ENCODE assay signal across 32 cellular contexts in genomic region chr19:18060472-18060871, GRCh38. TPM values are rescaled to one million over a fixed set of nuclear protein-coding genes. Genes with fewer than 3 reads are reported as not detected.
DNase-seq lines count a peak whose midpoint lies in the region; ATAC-seq and TF ChIP-seq lines count a peak whose summit lies in the region.
"Had no signal": no experiment of that assay in that cellular context is flagged by ENCODE, and none has a peak within 500 bp of the region (broad histone marks: within the 10 kb centered on the region; RNA-seq: fewer than 3 reads in every experiment).

No MANE protein-coding gene starts in this region.

- H3K9ac ChIP-seq in neuronal stem cell (ENCODE audit: low read depth, low read length, poor library complexity): no peak overlapping the region

- H4K8ac ChIP-seq in neuronal stem cell (ENCODE audit: low read depth, low read length): no peak overlapping the region

- no peak overlapping the region for H3K4ac ChIP-seq in neuronal stem cell (ENCODE audit: low read length)

- no peak overlapping the region for H3K23ac ChIP-seq in neuronal stem cell (ENCODE audit: low read depth, low read length, poor library complexity)

- H2BK12ac ChIP-seq in neuronal stem cell (ENCODE audit: low read length): no peak overlapping the region

- no CpG with 5 or more reads among the region's 6 CpGs for WGBS in neuronal stem cell (ENCODE audit: extremely low coverage in 2 of 2, insufficient read length in 2 of 2, insufficient replicate concordance in 1 of 2), 2 donors

- H2BK15ac ChIP-seq in neuronal stem cell (ENCODE audit: low read length): no peak overlapping the region

- peak overlapping the region; percentile 6 for H2AFZ ChIP-seq in neuronal stem cell (ENCODE audit: low read length)

- H3K27ac ChIP-seq in WERI-Rb-1 (no peak overlapping the region), neuronal stem cell (replicated peaks; ENCODE audit: low read length) (no peak overlapping the region)
- H3K27ac ChIP-seq: epithelial cell of prostate, pancreas, RWPE1, thoracic aorta had no signal

- H3K79me1 ChIP-seq in neuronal stem cell (ENCODE audit: low read depth, low read length): no peaks in the 10 kb centered on the region

- no peak overlapping the region for H2BK5ac ChIP-seq in neuronal stem cell (ENCODE audit: low read length)

- no peak overlapping the region for H4K91ac ChIP-seq in neuronal stem cell (ENCODE audit: low read depth, low read length, poor library complexity)

- no peak overlapping the region for H2AK5ac ChIP-seq in neuronal stem cell (ENCODE audit: low read depth, low read length)

- no peak overlapping the region for H3K14ac ChIP-seq in neuronal stem cell (ENCODE audit: low read length)

- H3K9me3 ChIP-seq in WERI-Rb-1 (ENCODE audit: severe bottlenecking): no peaks in the 10 kb centered on the region
- peaks cover 0 to 2% of the 10 kb centered on the region in 2 donors for H3K9me3 ChIP-seq in neuronal stem cell (replicated peaks in 1 of 2; ENCODE audit: control insufficient read depth in 2 of 2, insufficient read depth in 1 of 2, low read depth in 1 of 2, low read length in 2 of 2)
- H3K9me3 ChIP-seq in MG63: no peaks in the 10 kb centered on the region
- H3K9me3 ChIP-seq: pancreas, thoracic aorta had no signal

- DNase-seq in ELF-1 (ENCODE audit: low read depth, low spot score) (peak; percentile 37), NCI-H1694 (lab: John Stamatoyannopoulos, UW) (peak; percentile 15), WERI-Rb-1 (peak; percentile 39), neuronal stem cell (ENCODE audit: low spot score) (no peak), middle frontal gyrus (ENCODE audit: extremely low spot score, low spot score) (no peak), MG63 (no peak)
- DNase-seq: ACHN; activated CD4-positive, alpha-beta T cell treated with anti-CD3 and anti-CD28 coated beads, Interleukin-2, amount 50 U/mL, for 4 hours; activated gamma-delta T cell treated with Interleukin-2 at 50 U/mL for 16 hours; activated naive CD8-positive, alpha-beta T cell treated with anti-CD3 and anti-CD28 coated beads, Interleukin-2, amount 10 ng/mL, durations not matched to agents 7 days and 5 days; activated T-cell treated with anti-CD3 and anti-CD28 coated beads, Interleukin-2, amount 50 U/mL, for 48 hours; aorta; CD8-positive, alpha-beta T cell; effector CD4-positive, alpha-beta T cell; GDM1; hippocampal formation; mammary epithelial cell; NCI-H1417; NCI-H2081; NCI-H345; NCI-H774; nephron progenitor cell; retina; small intestine; stimulated activated naive CD4-positive, alpha-beta T cell treated with Interleukin-2 at 50 U/mL for 16 hours had no signal

- no peak for TF ChIP-seq CTCF in WERI-Rb-1 (IDR thresholded peaks at IDR 0.05; ENCODE audit: low read depth, low read length)

- H2BK120ac ChIP-seq in neuronal stem cell (ENCODE audit: low read depth, low read length): no peak overlapping the region

- no peaks in the 10 kb centered on the region for H3K27me3 ChIP-seq in WERI-Rb-1 (ENCODE audit: insufficient read depth, low read depth, severe bottlenecking)
- H3K27me3 ChIP-seq in neuronal stem cell (ENCODE audit: control insufficient read depth in 3 of 3, insufficient read depth in 3 of 3, low read depth in 1 of 3, low read length in 3 of 3): peaks cover 0 to 2% (median 0%) of the 10 kb centered on the region in 3 experiments
- no peaks in the 10 kb centered on the region for H3K27me3 ChIP-seq in MG63
- H3K27me3 ChIP-seq: pancreas had no signal

- ATAC-seq in HG03342 (IDR thresholded peaks at IDR 0.05; ENCODE audit: unreplicated experiment): no peak
- ATAC-seq: activated CD4-positive, CD25-positive, alpha-beta regulatory T cell treated with anti-CD3 and anti-CD28 coated beads, Interleukin-2, amount 50 U/mL, for 24 hours; CD8-positive, alpha-beta T cell; pancreas had no signal

- no peaks in the 10 kb centered on the region for H3K4me1 ChIP-seq in neuronal stem cell (ENCODE audit: control insufficient read depth in 2 of 2, insufficient read depth in 1 of 2, low read depth in 1 of 2, low read length in 2 of 2)

- no peak overlapping the region for H3K18ac ChIP-seq in neuronal stem cell (ENCODE audit: low read length)

- no peak overlapping the region for H3K4me3 ChIP-seq in WERI-Rb-1 (ENCODE audit: low read depth, low read length)
- no peak overlapping the region for H3K4me3 ChIP-seq in neuronal stem cell (ENCODE audit: low read length in 2 of 2)
- H3K4me3 ChIP-seq in MG63: no peak overlapping the region
- H3K4me3 ChIP-seq: pancreas, thoracic aorta had no signal

- H3K36me3 ChIP-seq in WERI-Rb-1 (no peaks in the 10 kb centered on the region), neuronal stem cell (replicated peaks in 1 of 2; ENCODE audit: control insufficient read depth in 2 of 2, insufficient read depth in 2 of 2, low read length in 2 of 2) (no peaks in the 10 kb centered on the region), MG63 (no peaks in the 10 kb centered on the region)
- H3K36me3 ChIP-seq: pancreas, thoracic aorta had no signal

- H3K4me2 ChIP-seq in neuronal stem cell (ENCODE audit: insufficient read depth, low read length, poor library complexity, severe bottlenecking): no peak overlapping the region

RNA-seq across cellular contexts. Expression of gene IL12RB1, which starts 26.3 kb away (rescaled TPM):
- not detected for polyA plus RNA-seq in neuronal stem cell (2013, experiment 1 of 2)
- not detected for polyA plus RNA-seq in neuronal stem cell (2013, experiment 2 of 2)
- not detected in 2 replicates for total RNA-seq in MG63 (2014; rRNA removed; shearing (Covaris generic); ENCODE audit: low replicate concordance)
- total RNA-seq: mammary epithelial cell, SK-MEL-5 had no signal

RNA-seq across cellular contexts. Expression of gene MAST3, which starts 37.1 kb away (rescaled TPM):
- 3.8 TPM for polyA plus RNA-seq in neuronal stem cell (2013, experiment 1 of 2)
- 4.1 TPM for polyA plus RNA-seq in neuronal stem cell (2013, experiment 2 of 2)
- total RNA-seq in MG63 (2014; rRNA removed; shearing (Covaris generic); ENCODE audit: low replicate concordance): 0.20 and 0.95 TPM in 2 replicates

RNA-seq across cellular contexts. Expression of gene ARRDC2, which starts 52.5 kb away (rescaled TPM):
- polyA plus RNA-seq in neuronal stem cell (2013, experiment 1 of 2): 0.81 TPM
- 0.75 TPM for polyA plus RNA-seq in neuronal stem cell (2013, experiment 2 of 2)
- 13.4 and 20.5 TPM in 2 replicates for total RNA-seq in MG63 (2014; rRNA removed; shearing (Covaris generic); ENCODE audit: low replicate concordance)

Comparison
In these comparisons a context has a peak if more than half of its experiments do, and no peak if none do; other contexts are left out.
1. DNase-seq: peak in ELF-1 (single experiment), NCI-H1694 (single experiment) and WERI-Rb-1 (single experiment); none in neuronal stem cell (single experiment), middle frontal gyrus (single experiment) and MG63 (single experiment).